Comparison of ENCODE assay signal across 8 cellular contexts in genomic region chr4:42396361-42397255, GRCh38. TPM values are rescaled to one million over a fixed set of nuclear protein-coding genes. Genes with fewer than 3 reads are reported as not detected.
DNase-seq lines count a peak whose midpoint lies in the region; ATAC-seq and TF ChIP-seq lines count a peak whose summit lies in the region.

No MANE protein-coding gene starts in this region.

- no peak overlapping the region for H3K27ac ChIP-seq in CD4-positive, alpha-beta memory T cell (ENCODE audit: low read depth, low read length)

- CTCF ChIA-PET in CD4-positive, alpha-beta memory T cell (lab: Charles Lee; ENCODE audit: partially characterized antibody): no interaction called here

- peak overlapping the region in 1 of 2 donors; percentile 23 for H3K4me3 ChIP-seq in CD4-positive, alpha-beta memory T cell (ENCODE audit: low read length in 2 of 2)

- peaks cover 36 to 51% of the 10 kb centered on the region in 2 donors for H3K27me3 Mint-ChIP-seq in CD4-positive, alpha-beta memory T cell
- peaks cover 59% of the 10 kb centered on the region for H3K27me3 Mint-ChIP-seq in chondrocyte (ENCODE audit: low read depth)
- H3K27me3 Mint-ChIP-seq in natural killer cell treated with Interleukin-12 subunit alpha and Interleukin-12 subunit beta and Interleukin-15 and Interleukin-18, amount 100 ng/mL, for 72 hours: peaks cover 45 to 54% of the 10 kb centered on the region in 2 donors

- H3K36me3 Mint-ChIP-seq in CD4-positive, alpha-beta memory T cell: no peaks in the 10 kb centered on the region
- no peaks in the 10 kb centered on the region for H3K36me3 Mint-ChIP-seq in chondrocyte (ENCODE audit: low read depth)
- no peaks in the 10 kb centered on the region for H3K36me3 Mint-ChIP-seq in natural killer cell treated with Interleukin-12 subunit alpha and Interleukin-12 subunit beta and Interleukin-15 and Interleukin-18, amount 100 ng/mL, for 72 hours

- peak overlapping the region; percentile 72 to 91 (median 86) for H3K4me3 Mint-ChIP-seq in CD4-positive, alpha-beta memory T cell
- peak overlapping the region; percentile 73 for H3K4me3 Mint-ChIP-seq in chondrocyte (ENCODE audit: unreplicated experiment)
- peak overlapping the region; percentile 84 for H3K4me3 Mint-ChIP-seq in natural killer cell treated with Interleukin-12 subunit alpha and Interleukin-12 subunit beta and Interleukin-15 and Interleukin-18, amount 100 ng/mL, for 72 hours

- H3K4me1 ChIP-seq in CD4-positive, alpha-beta memory T cell (ENCODE audit: insufficient read depth, low read length): peaks cover 23% of the 10 kb centered on the region

- H3K36me3 ChIP-seq in CD4-positive, alpha-beta memory T cell (ENCODE audit: insufficient read depth, low read length): no peaks in the 10 kb centered on the region

- TF ChIP-seq CTCF in chondrocyte (IDR thresholded peaks at IDR 0.05): no peak

- intact Hi-C loops in CD4-positive, alpha-beta memory T cell (cut with micrococcal nuclease): no loop called here

- no peaks in the 10 kb centered on the region for H3K9me3 ChIP-seq in CD4-positive, alpha-beta memory T cell (ENCODE audit: control insufficient read depth in 1 of 2, low read length in 2 of 2)

- peaks cover 14 to 38% (median 26%) of the 10 kb centered on the region in 4 donors for H3K4me1 Mint-ChIP-seq in CD4-positive, alpha-beta memory T cell
- H3K4me1 Mint-ChIP-seq in chondrocyte (ENCODE audit: low read depth): peaks cover 27% of the 10 kb centered on the region
- peaks cover 10 to 11% of the 10 kb centered on the region in 2 donors for H3K4me1 Mint-ChIP-seq in natural killer cell treated with Interleukin-12 subunit alpha and Interleukin-12 subunit beta and Interleukin-15 and Interleukin-18, amount 100 ng/mL, for 72 hours (ENCODE audit: low read depth in 2 of 2)

- peaks cover 23% of the 10 kb centered on the region for H3K27me3 ChIP-seq in CD4-positive, alpha-beta memory T cell (ENCODE audit: insufficient read depth, low read length)

- H3K9me3 Mint-ChIP-seq in CD4-positive, alpha-beta memory T cell: peaks cover 0 to 2% (median 0%) of the 10 kb centered on the region in 8 donors
- H3K9me3 Mint-ChIP-seq in chondrocyte (ENCODE audit: low read depth): no peaks in the 10 kb centered on the region
- no peaks in the 10 kb centered on the region for H3K9me3 Mint-ChIP-seq in natural killer cell treated with Interleukin-12 subunit alpha and Interleukin-12 subunit beta and Interleukin-15 and Interleukin-18, amount 100 ng/mL, for 72 hours

- ATAC-seq in HG02623 (IDR thresholded peaks at IDR 0.05; ENCODE audit: unreplicated experiment) (peak; percentile 1), GM18502 (IDR thresholded peaks at IDR 0.05; ENCODE audit: poor library complexity, unreplicated experiment) (no peak)
- ATAC-seq in natural killer cell treated with Interleukin-12 subunit alpha and Interleukin-12 subunit beta and Interleukin-15 and Interleukin-18, amount 100 ng/mL, for 72 hours: no peak

- DNase-seq in CD4-positive, alpha-beta memory T cell: peak in 1 of 5 donors; percentile 6
- no peak for DNase-seq in chondrocyte (ENCODE audit: low spot score)
- DNase-seq in natural killer cell treated with Interleukin-12 subunit alpha and Interleukin-12 subunit beta and Interleukin-15 and Interleukin-18, amount 100 ng/mL, for 72 hours (ENCODE audit: low spot score): no peak
- DNase-seq in AG08396 (ENCODE audit: low spot score): no peak
- no peak for DNase-seq in A172 (ENCODE audit: low spot score)
- no peak for DNase-seq in SKM-1 treated with dmso at 0.1 percent for 144 hours (lab: John Stamatoyannopoulos, UW; ENCODE audit: unreplicated experiment)

- no peak overlapping the region for H3K27ac Mint-ChIP-seq in CD4-positive, alpha-beta memory T cell
- H3K27ac Mint-ChIP-seq in chondrocyte (ENCODE audit: unreplicated experiment): no peak overlapping the region
- H3K27ac Mint-ChIP-seq in natural killer cell treated with Interleukin-12 subunit alpha and Interleukin-12 subunit beta and Interleukin-15 and Interleukin-18, amount 100 ng/mL, for 72 hours: no peak overlapping the region

- POLR2A ChIA-PET in CD4-positive, alpha-beta memory T cell (lab: Charles Lee; ENCODE audit: partially characterized antibody): no interaction called here

RNA-seq across cellular contexts. Expression of gene SHISA3, which starts 0.7 kb away (rescaled TPM):
- total RNA-seq in CD4-positive, alpha-beta memory T cell: not detected
- under 1 TPM in 1 of 2 donors, not detected in 1; 0.09 TPM for polyA plus RNA-seq in CD4-positive, alpha-beta memory T cell
- 4.8 TPM in 1 of 3 replicates, not detected in the others for total RNA-seq in chondrocyte
- under 1 TPM in 1 of 2 donors, not detected in 1; 0.14 TPM for total RNA-seq in natural killer cell treated with Interleukin-12 subunit alpha and Interleukin-12 subunit beta and Interleukin-15 and Interleukin-18, amount 100 ng/mL, for 72 hours
- total RNA-seq in A172 (2014; rRNA removed; shearing (Covaris generic)): 3.1 and 3.9 TPM in 2 replicates
